17 cellular contexts compared by ENCODE assay signal in the genomic region with DNA sequence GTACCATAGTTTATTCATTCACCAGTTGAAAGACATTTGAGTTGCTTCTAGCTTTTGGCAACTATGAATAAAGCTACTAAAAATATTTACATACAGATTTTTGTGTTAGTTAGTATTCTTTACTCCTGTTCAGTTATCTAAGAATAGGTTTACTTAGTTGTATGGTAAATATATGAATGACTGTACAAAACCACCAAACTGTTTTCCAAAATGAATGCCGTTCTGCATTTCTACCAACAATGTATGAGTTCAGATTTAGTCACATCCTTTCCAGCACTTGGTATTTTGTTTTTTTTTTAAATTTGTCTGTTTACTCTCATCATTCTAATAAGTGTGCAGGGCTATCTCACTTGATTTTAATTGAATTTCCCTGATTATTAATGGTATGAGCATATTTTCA. TPM values are rescaled to one million over a fixed set of nuclear protein-coding genes. Genes with fewer than 3 reads are reported as not detected.
DNase-seq lines count a peak whose midpoint lies in the region; ATAC-seq, FAIRE-seq and TF ChIP-seq lines count a peak whose summit lies in the region.
"Had no signal": no experiment of that assay in that cellular context is flagged by ENCODE, and none has a peak within 500 bp of the region (broad histone marks: within the 10 kb centered on the region; RNA-seq: fewer than 3 reads in every experiment).

No MANE protein-coding gene starts in this region.

- no peaks in the 10 kb centered on the region for H3K36me3 ChIP-seq in PC-3 (ENCODE audit: low read depth, low read length)
- H3K36me3 ChIP-seq: HAP-1 had no signal

- H3K4me2 ChIP-seq in PC-3 (ENCODE audit: low read length), result no peak overlapping the region

- no peak for TF ChIP-seq CTCF in CD4-positive, alpha-beta T cell (IDR thresholded peaks at IDR 0.05)
- no peak for TF ChIP-seq CTCF in PC-3 (conservative IDR thresholded peaks at IDR 0.05; ENCODE audit: low read depth, low read length)

- H3K79me2 ChIP-seq in PC-3 (ENCODE audit: low read length), result peaks cover 11% of the 10 kb centered on the region

- peaks cover 10% of the 10 kb centered on the region; the same call in 1 of the 2 replicates for H3K4me1 ChIP-seq in PC-3 (ENCODE audit: insufficient read depth, low read length)

- peak; percentile 61 for FAIRE-seq in GM12892 (lab: Jason Lieb, UNC)
- FAIRE-seq: G401.6, H54 had no signal

- peaks cover 12% of the 10 kb centered on the region for H3K36me3 Mint-ChIP-seq in CD4-positive, alpha-beta T cell (ENCODE audit: low read depth)
- H3K36me3 Mint-ChIP-seq in activated naive CD8-positive, alpha-beta T cell treated with anti-CD3 and anti-CD28 coated beads, Interleukin-2, amount 50 U/mL, for 24 hours (ENCODE audit: low read depth), result no peaks in the 10 kb centered on the region
- peaks cover 3 to 5% (median 3%) of the 10 kb centered on the region in 3 donors for H3K36me3 Mint-ChIP-seq in immature natural killer cell
- H3K36me3 Mint-ChIP-seq: CD4-positive, CD25-positive, alpha-beta regulatory T cell had no signal

- peaks cover 5% of the 10 kb centered on the region for H3K9me3 Mint-ChIP-seq in CD4-positive, alpha-beta T cell
- peaks cover 4% of the 10 kb centered on the region for H3K9me3 Mint-ChIP-seq in activated naive CD8-positive, alpha-beta T cell treated with anti-CD3 and anti-CD28 coated beads, Interleukin-2, amount 50 U/mL, for 24 hours
- H3K9me3 Mint-ChIP-seq in immature natural killer cell, result peaks cover 3 to 14% (median 7%) of the 10 kb centered on the region in 6 donors

- H3K27me3 Mint-ChIP-seq in CD4-positive, alpha-beta T cell, result peaks cover 3% of the 10 kb centered on the region
- H3K27me3 Mint-ChIP-seq in activated naive CD8-positive, alpha-beta T cell treated with anti-CD3 and anti-CD28 coated beads, Interleukin-2, amount 50 U/mL, for 24 hours, result no peaks in the 10 kb centered on the region
- H3K27me3 Mint-ChIP-seq in immature natural killer cell (ENCODE audit: low read depth in 3 of 3), result peaks cover 8 to 15% (median 10%) of the 10 kb centered on the region in 3 donors

- no peak overlapping the region for H3K27ac ChIP-seq in CD4-positive, alpha-beta T cell (ENCODE audit: low read depth, low read length)
- H3K27ac ChIP-seq in PC-3 (ENCODE audit: low read length) (peak overlapping the region; percentile 68; the same call in 1 of the 2 replicates), epithelial cell of prostate (peak overlapping the region; percentile 6)
- H3K27ac ChIP-seq: C4-2B had no signal

- no peak for ATAC-seq in CD4-positive, alpha-beta T cell (ENCODE audit: poor library complexity)
- peak; percentile 28 for ATAC-seq in PC-3
- no peak for ATAC-seq in activated naive CD8-positive, alpha-beta T cell treated with anti-CD3 and anti-CD28 coated beads, Interleukin-2, amount 50 U/mL, for 24 hours

- POLR2A ChIA-PET in CD4-positive, alpha-beta T cell (lab: Charles Lee), result no interaction called here
- POLR2A ChIA-PET in PC-3 (lab: Charles Lee; ENCODE audit: unreplicated experiment), result no interaction called here

- H3K9me2 ChIP-seq in PC-3 (replicated peaks; ENCODE audit: low read length), result no peaks in the 10 kb centered on the region

- no peaks in the 10 kb centered on the region for H3F3A ChIP-seq in PC-3 (ENCODE audit: low read length, unreplicated experiment)

- H4K20me1 ChIP-seq in PC-3 (ENCODE audit: low read length), result no peaks in the 10 kb centered on the region

- no peak overlapping the region for H2AFZ ChIP-seq in PC-3 (ENCODE audit: low read length)

- CTCF ChIA-PET in CD4-positive, alpha-beta T cell (lab: Charles Lee), result interaction anchor here (1.0 kb wide), 1 partner anchor 7 kb away, joined by 3 read pairs; no protein-coding TSS in a partner anchor
- CTCF ChIA-PET in PC-3 (lab: Charles Lee), result no interaction called here

- peaks cover 5% of the 10 kb centered on the region for H3K9me3 ChIP-seq in CD4-positive, alpha-beta T cell (ENCODE audit: control insufficient read depth, low read length)
- H3K9me3 ChIP-seq in PC-3 (ENCODE audit: low read length), result 0 out of 2 replicates have a peak, but pooled peaks cover 4% of the 10 kb centered on the region
- H3K9me3 ChIP-seq: HAP-1 had no signal

- intact Hi-C loops in CD4-positive, alpha-beta T cell (cut with DNase I, micrococcal nuclease), result loop anchor here (5.0 to 10.0 kb wide), 7 partner anchors 186 to 1903 kb away; partner anchors contain the start of genes BLZF1 (in 1 of the 2), DNM3 (in 1 of the 2), FMO4 (in 1 of the 2) and GORAB (in 1 of the 2)
- intact Hi-C loops in PC-3 (cut with micrococcal nuclease), result no loop called here

- no peak for TF ChIP-seq POLR2A in GM12892 (IDR thresholded peaks at IDR 0.05; ENCODE audit: low read depth, low read length)

- no peak for DNase-seq in CD4-positive, alpha-beta T cell
- DNase-seq in GM12892 (ENCODE audit: insufficient read length), result no peak
- DNase-seq in PC-3, result peak; percentile 71
- DNase-seq in epithelial cell of prostate (ENCODE audit: low read depth, low spot score), result no peak
- no peak for DNase-seq in activated gamma-delta T cell (lab: John Stamatoyannopoulos, UW)
- DNase-seq in activated naive CD8-positive, alpha-beta T cell treated with anti-CD3 and anti-CD28 coated beads, Interleukin-2, amount 50 U/mL, for 24 hours, result no peak
- DNase-seq in immature natural killer cell, result no peak
- DNase-seq: 8988T; CD4-positive, CD25-positive, alpha-beta regulatory T cell; CD8-positive, alpha-beta memory T cell; DMS53; DMS79 treated with DMSO at 0.1 percent for 48 hours; GOT3 had no signal

- H3K9ac ChIP-seq in PC-3 (ENCODE audit: low read length), result no peak overlapping the region

- H3K4me3 Mint-ChIP-seq in CD4-positive, alpha-beta T cell, result peak overlapping the region; percentile 17
- H3K4me3 Mint-ChIP-seq in activated naive CD8-positive, alpha-beta T cell treated with anti-CD3 and anti-CD28 coated beads, Interleukin-2, amount 50 U/mL, for 24 hours, result no peak overlapping the region
- H3K4me3 Mint-ChIP-seq in immature natural killer cell, result no peak overlapping the region
- H3K4me3 Mint-ChIP-seq: CD4-positive, CD25-positive, alpha-beta regulatory T cell; CD8-positive, alpha-beta memory T cell had no signal

- no peak overlapping the region for H3K27ac Mint-ChIP-seq in CD4-positive, alpha-beta T cell
- no peak overlapping the region for H3K27ac Mint-ChIP-seq in activated naive CD8-positive, alpha-beta T cell treated with anti-CD3 and anti-CD28 coated beads, Interleukin-2, amount 50 U/mL, for 24 hours
- H3K27ac Mint-ChIP-seq in immature natural killer cell, result no peak overlapping the region
- H3K27ac Mint-ChIP-seq: CD4-positive, CD25-positive, alpha-beta regulatory T cell; CD8-positive, alpha-beta memory T cell had no signal

- no peaks in the 10 kb centered on the region for H3K27me3 ChIP-seq in CD4-positive, alpha-beta T cell (ENCODE audit: control insufficient read depth, insufficient read depth, low read length)
- H3K27me3 ChIP-seq in PC-3 (ENCODE audit: low read length), result no peaks in the 10 kb centered on the region

- no TSS peak for BruUV-seq in PC-3 (replicated peaks; lab: Mats Ljungman, UMichigan)

- H3K4me1 Mint-ChIP-seq in CD4-positive, alpha-beta T cell (ENCODE audit: low read depth), result peaks cover 26% of the 10 kb centered on the region
- H3K4me1 Mint-ChIP-seq in activated naive CD8-positive, alpha-beta T cell treated with anti-CD3 and anti-CD28 coated beads, Interleukin-2, amount 50 U/mL, for 24 hours, result peaks cover 24% of the 10 kb centered on the region
- peaks cover 25 to 30% of the 10 kb centered on the region in 2 donors for H3K4me1 Mint-ChIP-seq in immature natural killer cell

- H3K4me3 ChIP-seq in PC-3 (ENCODE audit: low read length), result no peak overlapping the region
- H3K4me3 ChIP-seq: HAP-1 had no signal

RNA-seq across cellular contexts. Expression of gene KIFAP3, which starts 3.4 kb away (rescaled TPM):
- total RNA-seq in CD4-positive, alpha-beta T cell, result 10 to 100 TPM; 12.1 to 12.6 TPM
- 15.2 TPM for polyA plus RNA-seq in GM12892 (2012; ENCODE audit: missing spikeins)
- total RNA-seq in PC-3 (2014; rRNA removed), result 5.1 and 6.9 TPM in 2 replicates
- 10 to 100 TPM; 19.2 to 29.8 (median 28.9) TPM for polyA plus RNA-seq in immature natural killer cell
